Comparison of ENCODE assay signal across 2 cellular contexts in the genomic region with DNA sequence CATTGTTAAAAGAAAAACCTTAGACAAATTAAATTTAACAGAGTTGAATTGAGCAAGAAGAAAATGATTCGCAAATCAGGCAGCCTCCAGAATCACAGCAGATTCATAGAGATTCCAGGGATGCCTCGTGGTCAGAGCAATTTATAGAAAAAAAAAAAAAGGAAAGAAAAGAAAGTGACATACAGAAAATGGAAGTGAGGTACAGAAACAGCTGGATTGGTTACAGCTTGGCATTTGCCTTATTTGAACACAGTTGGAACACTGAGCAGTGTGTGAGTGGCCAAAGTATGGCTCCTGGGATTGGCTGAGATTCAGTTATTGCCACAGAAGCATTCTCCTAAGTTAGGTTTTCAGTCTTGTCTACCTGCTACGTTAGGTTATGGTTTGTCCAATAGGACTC.
TF ChIP-seq lines count a peak whose summit lies in the region.

No MANE protein-coding gene starts in this region.

TF ChIP-seq in liver, 16 proteins besides CTCF, POLR2A, EP300 and RAD21:
- TF ChIP-seq EGR1 (IDR thresholded peaks at IDR 0.05; ENCODE audit: low read depth in 2 of 2) = no peak
- TF ChIP-seq SP1 (IDR thresholded peaks at IDR 0.05) = peak; percentile 13
- TF ChIP-seq HNF4A (conservative IDR thresholded peaks at IDR 0.05) = peak; percentile 17 to 28
- TF ChIP-seq RXRA (IDR thresholded peaks at IDR 0.05) = peak in 1 of 2 donors; percentile 13
- no peak for TF ChIP-seq HNF4G (IDR thresholded peaks at IDR 0.05)
TF ChIP-seq in liver: peak in this region for 3.

TF ChIP-seq in HepG2, 621 proteins besides CTCF, POLR2A, EP300 and RAD21:
- no peak for TF ChIP-seq MZF1 (CRISPR knock-in tag; IDR thresholded peaks at IDR 0.05; ENCODE audit: borderline replicate concordance)
- TF ChIP-seq, protein P1, sequence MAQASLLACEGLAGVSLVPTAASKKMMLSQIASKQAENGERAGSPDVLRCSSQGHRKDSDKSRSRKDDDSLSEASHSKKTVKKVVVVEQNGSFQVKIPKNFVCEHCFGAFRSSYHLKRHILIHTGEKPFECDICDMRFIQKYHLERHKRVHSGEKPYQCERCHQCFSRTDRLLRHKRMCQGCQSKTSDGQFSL (CRISPR knock-in tag; IDR thresholded peaks at IDR 0.05) = no peak
- no peak for TF ChIP-seq ELF3 (CRISPR knock-in tag; IDR thresholded peaks at IDR 0.05)
- TF ChIP-seq TERF1 (CRISPR knock-in tag; IDR thresholded peaks at IDR 0.05) = no peak
- TF ChIP-seq ZBTB46 (CRISPR knock-in tag; IDR thresholded peaks at IDR 0.05; ENCODE audit: borderline replicate concordance) = no peak
- TF ChIP-seq NRL (CRISPR knock-in tag; IDR thresholded peaks at IDR 0.05; ENCODE audit: borderline replicate concordance) = no peak
- no peak for TF ChIP-seq ZNF883 (CRISPR knock-in tag; IDR thresholded peaks at IDR 0.05; ENCODE audit: not compliant biosample characterization)
- no peak for TF ChIP-seq PHB2 (IDR thresholded peaks at IDR 0.05; ENCODE audit: partially characterized antibody)
- TF ChIP-seq ZMAT3 (CRISPR knock-in tag; conservative IDR thresholded peaks at IDR 0.05) = no peak
- no peak for TF ChIP-seq POGZ (CRISPR knock-in tag; IDR thresholded peaks at IDR 0.05)
TF ChIP-seq in HepG2: peak in this region for 0.
